8 cellular contexts compared by ENCODE assay signal in the genomic region with DNA sequence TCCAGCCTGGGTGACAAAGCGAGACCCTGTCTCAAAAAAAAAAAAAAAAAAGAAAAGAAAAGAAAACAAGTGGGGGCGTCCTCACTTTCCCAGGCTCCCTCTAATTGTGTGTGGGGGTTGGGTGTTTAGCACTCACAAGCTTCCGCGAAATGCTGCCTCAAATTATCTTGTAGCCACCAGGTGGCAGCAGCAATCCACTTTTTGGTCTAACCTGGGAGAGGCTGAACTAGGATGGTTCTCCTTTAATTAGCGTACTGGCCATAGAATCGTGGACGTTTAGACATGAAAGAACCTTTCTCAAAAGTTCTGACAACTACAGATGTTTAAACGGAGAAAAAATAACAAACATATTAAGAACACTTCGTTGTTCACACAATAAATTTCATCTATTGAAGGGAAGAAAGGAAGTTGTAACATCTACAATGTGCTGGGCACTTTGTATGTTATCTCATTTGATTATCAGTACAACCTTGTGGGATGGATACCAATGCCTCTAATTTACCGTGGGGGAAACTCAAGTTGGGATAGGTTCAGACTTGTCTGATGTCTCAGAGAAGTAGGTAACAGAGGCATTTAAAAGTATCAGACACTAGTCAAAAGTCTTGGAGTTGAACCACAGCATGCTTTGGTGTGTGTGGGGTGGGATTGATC.
DNase-seq lines count a peak whose midpoint lies in the region; ATAC-seq, FAIRE-seq and TF ChIP-seq lines count a peak whose summit lies in the region.

No MANE protein-coding gene starts in this region.

- FAIRE-seq in D721Med (lab: Jason Lieb, UNC) (peak; percentile 73), endometrium (lab: Jason Lieb, UNC) (peak; percentile 72)

- CTCF ChIA-PET in activated CD8-positive, alpha-beta T cell treated with anti-CD3 and anti-CD28 coated beads, Interleukin-2, amount 10 ng/mL, durations not matched to agents 7 days and 5 days (lab: Charles Lee), result interaction anchor here (0.6 to 5.2 kb wide), 22 partner anchors 10 to 607 kb away, joined by 3 to 95 read pairs (median 3); no protein-coding TSS in a partner anchor

- H3K36me3 Mint-ChIP-seq in activated CD8-positive, alpha-beta T cell treated with anti-CD3 and anti-CD28 coated beads, Interleukin-2, amount 10 ng/mL, durations not matched to agents 7 days and 5 days (ENCODE audit: low read depth), result no peaks in the 10 kb centered on the region
- no peaks in the 10 kb centered on the region for H3K36me3 Mint-ChIP-seq in mesothelial cell of epicardium

- H3K9me3 Mint-ChIP-seq in activated CD8-positive, alpha-beta T cell treated with anti-CD3 and anti-CD28 coated beads, Interleukin-2, amount 10 ng/mL, durations not matched to agents 7 days and 5 days (ENCODE audit: insufficient read depth), result no peaks in the 10 kb centered on the region
- no peaks in the 10 kb centered on the region for H3K9me3 Mint-ChIP-seq in mesothelial cell of epicardium

- H3K27me3 Mint-ChIP-seq in activated CD8-positive, alpha-beta T cell treated with anti-CD3 and anti-CD28 coated beads, Interleukin-2, amount 10 ng/mL, durations not matched to agents 7 days and 5 days (ENCODE audit: low read depth), result peaks cover 28% of the 10 kb centered on the region
- no peaks in the 10 kb centered on the region for H3K27me3 Mint-ChIP-seq in mesothelial cell of epicardium (ENCODE audit: low read depth)

- ATAC-seq in GM21367 (IDR thresholded peaks at IDR 0.05; ENCODE audit: unreplicated experiment), result peak; percentile 97
- peak; percentile 88 for ATAC-seq in activated CD8-positive, alpha-beta T cell treated with anti-CD3 and anti-CD28 coated beads, Interleukin-2, amount 10 ng/mL, durations not matched to agents 7 days and 5 days

- no peak overlapping the region for H3K27ac Mint-ChIP-seq in activated CD8-positive, alpha-beta T cell treated with anti-CD3 and anti-CD28 coated beads, Interleukin-2, amount 10 ng/mL, durations not matched to agents 7 days and 5 days
- H3K27ac Mint-ChIP-seq in mesothelial cell of epicardium, result no peak overlapping the region

- POLR2A ChIA-PET in activated CD8-positive, alpha-beta T cell treated with anti-CD3 and anti-CD28 coated beads, Interleukin-2, amount 10 ng/mL, durations not matched to agents 7 days and 5 days (lab: Charles Lee), result interaction anchor here (0.9 kb wide), 1 partner anchor 120 kb away, joined by 5 read pairs; no protein-coding TSS in a partner anchor

- TF ChIP-seq CTCF in D721Med (IDR thresholded peaks at IDR 0.05; ENCODE audit: insufficient read depth, missing control alignments), result peak; percentile 77
- peak; percentile 63 for TF ChIP-seq CTCF in mesothelial cell of epicardium (IDR thresholded peaks at IDR 0.05; ENCODE audit: unreplicated experiment)

- DNase-seq in D721Med (ENCODE audit: insufficient read length, low spot score) (no peak), HK-2 (ENCODE audit: unreplicated experiment) (peak; percentile 78), NK-92 (lab: John Stamatoyannopoulos, UW; ENCODE audit: unreplicated experiment) (peak; percentile 10), mesothelial cell of epicardium (ENCODE audit: low spot score in 2 of 2, unreplicated experiment in 2 of 2) (peak; percentile 46 to 82)
- peak; percentile 87 for DNase-seq in activated CD8-positive, alpha-beta T cell treated with anti-CD3 and anti-CD28 coated beads, Interleukin-2, amount 10 ng/mL, durations not matched to agents 7 days and 5 days
- peak; percentile 52 to 75 for DNase-seq in stimulated activated CD8-positive, alpha-beta memory T cell treated with anti-CD3 and anti-CD28 coated beads, Interleukin-2, amount 100 ng/mL, for 48 hours (ENCODE audit: low read depth in 2 of 2)

- H3K4me3 Mint-ChIP-seq in activated CD8-positive, alpha-beta T cell treated with anti-CD3 and anti-CD28 coated beads, Interleukin-2, amount 10 ng/mL, durations not matched to agents 7 days and 5 days, result no peak overlapping the region
- no peak overlapping the region for H3K4me3 Mint-ChIP-seq in mesothelial cell of epicardium

- peaks cover 21% of the 10 kb centered on the region for H3K4me1 Mint-ChIP-seq in activated CD8-positive, alpha-beta T cell treated with anti-CD3 and anti-CD28 coated beads, Interleukin-2, amount 10 ng/mL, durations not matched to agents 7 days and 5 days (ENCODE audit: low read depth)
- H3K4me1 Mint-ChIP-seq in mesothelial cell of epicardium, result peaks cover 18% of the 10 kb centered on the region
